12 cellular contexts compared by ENCODE assay signal in genomic region chr16:69476920-69477418, GRCh38. TPM values are rescaled to one million over a fixed set of nuclear protein-coding genes. Genes with fewer than 3 reads are reported as not detected.
DNase-seq lines count a peak whose midpoint lies in the region; ATAC-seq and TF ChIP-seq lines count a peak whose summit lies in the region.
"Had no signal": no experiment of that assay in that cellular context is flagged by ENCODE, and none has a peak within 500 bp of the region (broad histone marks: within the 10 kb centered on the region; RNA-seq: fewer than 3 reads in every experiment).

No MANE protein-coding gene starts in this region.

- H3K4me1 ChIP-seq in endodermal cell (ENCODE audit: control insufficient read depth, insufficient read depth, low read length) (peaks cover under 1% of the 10 kb centered on the region), gastroesophageal sphincter (peaks cover 0 to 5% (median 4%) of the 10 kb centered on the region in 3 donors)

- WGBS in endodermal cell (ENCODE audit: insufficient coverage in 1 of 2, insufficient read length in 1 of 2), 2 experiments: 79% methylated on average over 1 of the region's 1 CpG; no CpG with 5 or more reads in 1 of the 2 experiments
- WGBS in gastroesophageal sphincter (ENCODE audit: low coverage in 1 of 2), 2 donors: 0 to 44% methylated on average over 1 of the region's 1 CpG

- peaks cover 3% of the 10 kb centered on the region for H3K9me3 Mint-ChIP-seq in endodermal cell
- H3K9me3 Mint-ChIP-seq in progenitor cell of endocrine pancreas (ENCODE audit: low read depth): no peaks in the 10 kb centered on the region
- H3K9me3 Mint-ChIP-seq: activated naive CD4-positive, alpha-beta T cell treated with anti-CD3 and anti-CD28 coated beads, Interleukin-2, amount 50 U/mL, for 24 hours had no signal

- H3K27me3 Mint-ChIP-seq in endodermal cell (ENCODE audit: insufficient read depth): no peaks in the 10 kb centered on the region
- H3K27me3 Mint-ChIP-seq in progenitor cell of endocrine pancreas: no peaks in the 10 kb centered on the region
- H3K27me3 Mint-ChIP-seq: activated naive CD4-positive, alpha-beta T cell treated with anti-CD3 and anti-CD28 coated beads, Interleukin-2, amount 50 U/mL, for 24 hours had no signal

- no peak overlapping the region for H3K4me3 Mint-ChIP-seq in endodermal cell
- no peak overlapping the region for H3K4me3 Mint-ChIP-seq in progenitor cell of endocrine pancreas (ENCODE audit: low read depth)
- H3K4me3 Mint-ChIP-seq: activated naive CD4-positive, alpha-beta T cell treated with anti-CD3 and anti-CD28 coated beads, Interleukin-2, amount 50 U/mL, for 24 hours had no signal

- H3K9ac ChIP-seq in endodermal cell (ENCODE audit: extremely low read depth, low read length, poor library complexity, severe bottlenecking): no peak overlapping the region

- H3K27me3 ChIP-seq in endodermal cell (ENCODE audit: control insufficient read depth, insufficient read depth, low read length, poor library complexity, severe bottlenecking) (no peaks in the 10 kb centered on the region), H7 (ENCODE audit: control insufficient read depth, insufficient read depth, low read length) (no peaks in the 10 kb centered on the region), gastroesophageal sphincter (no peaks in the 10 kb centered on the region)

- no peak for TF ChIP-seq EP300 in gastroesophageal sphincter (IDR thresholded peaks at IDR 0.05)

- H3K27ac Mint-ChIP-seq in endodermal cell (peak overlapping the region; percentile 24), progenitor cell of endocrine pancreas (peak overlapping the region; percentile 34)
- H3K27ac Mint-ChIP-seq: activated naive CD4-positive, alpha-beta T cell treated with anti-CD3 and anti-CD28 coated beads, Interleukin-2, amount 50 U/mL, for 24 hours had no signal

- no peaks in the 10 kb centered on the region for H3K36me3 ChIP-seq in endodermal cell (ENCODE audit: control insufficient read depth, insufficient read depth, low read length)
- no peaks in the 10 kb centered on the region for H3K36me3 ChIP-seq in H7 (replicated peaks; ENCODE audit: control insufficient read depth, insufficient read depth, low read length)
- H3K36me3 ChIP-seq in gastroesophageal sphincter: no peaks in the 10 kb centered on the region
- H3K36me3 ChIP-seq: heart left ventricle had no signal

- H3K4me1 Mint-ChIP-seq in endodermal cell (peaks cover 5% of the 10 kb centered on the region), progenitor cell of endocrine pancreas (ENCODE audit: low read depth) (peaks cover 7% of the 10 kb centered on the region)
- H3K4me1 Mint-ChIP-seq: activated naive CD4-positive, alpha-beta T cell treated with anti-CD3 and anti-CD28 coated beads, Interleukin-2, amount 50 U/mL, for 24 hours had no signal

- no peak for ATAC-seq in gastroesophageal sphincter

- DNase-seq in GM03348 (ENCODE audit: low spot score): peak; percentile 79
- DNase-seq in NCI-H69 (lab: John Stamatoyannopoulos, UW): peak; percentile 86
- DNase-seq in endodermal cell: no peak
- DNase-seq in progenitor cell of endocrine pancreas (ENCODE audit: low spot score, unreplicated experiment): no peak
- DNase-seq in H7: no peak
- no peak for DNase-seq in germinal center (ENCODE audit: low spot score)
- DNase-seq: heart left ventricle; NCI-H1417; retina; stimulated activated naive CD4-positive, alpha-beta T cell had no signal

- TF ChIP-seq POLR2A in gastroesophageal sphincter (IDR thresholded peaks at IDR 0.05): no peak

- TF ChIP-seq CTCF in endodermal cell (conservative IDR thresholded peaks at IDR 0.05) (no peak), progenitor cell of endocrine pancreas (IDR thresholded peaks at IDR 0.05; ENCODE audit: unreplicated experiment) (no peak), gastroesophageal sphincter (IDR thresholded peaks at IDR 0.05) (no peak)

- H3K27ac ChIP-seq in endodermal cell (ENCODE audit: low read depth, low read length) (no peak overlapping the region), gastroesophageal sphincter (no peak overlapping the region)

- H3K9me3 ChIP-seq in endodermal cell (ENCODE audit: control insufficient read depth, low read length): no peaks in the 10 kb centered on the region
- no peaks in the 10 kb centered on the region for H3K9me3 ChIP-seq in gastroesophageal sphincter
- H3K9me3 ChIP-seq: heart left ventricle had no signal

- H3K4me3 ChIP-seq in endodermal cell (ENCODE audit: low read length) (no peak overlapping the region), H7 (ENCODE audit: insufficient read depth, low read depth, low read length) (no peak overlapping the region), gastroesophageal sphincter (no peak overlapping the region)
- H3K4me3 ChIP-seq: heart left ventricle had no signal

- H3K36me3 Mint-ChIP-seq in endodermal cell (ENCODE audit: low read depth): peaks cover 8% of the 10 kb centered on the region
- no peaks in the 10 kb centered on the region for H3K36me3 Mint-ChIP-seq in progenitor cell of endocrine pancreas (ENCODE audit: insufficient read depth)
- H3K36me3 Mint-ChIP-seq: activated naive CD4-positive, alpha-beta T cell treated with anti-CD3 and anti-CD28 coated beads, Interleukin-2, amount 50 U/mL, for 24 hours had no signal

RNA-seq across cellular contexts. Expression of gene CYB5B, which starts 52.5 kb away (rescaled TPM):
- 100 to 1,000 TPM; 123 to 131 TPM for total RNA-seq in endodermal cell
- 125 TPM for polyA plus RNA-seq in endodermal cell (2013, experiment 1 of 2)
- polyA plus RNA-seq in endodermal cell (2013, experiment 2 of 2): 110 TPM
- 104 and 108 TPM in 2 replicates for total RNA-seq in progenitor cell of endocrine pancreas
- 78.4 and 103 TPM in 2 replicates for total RNA-seq in H7 (2014; rRNA removed; shearing (Covaris generic))
- total RNA-seq in gastroesophageal sphincter: 10 to 100 TPM; 33.4 to 63.8 (median 37.8) TPM

Comparison
In these comparisons a context has a peak if more than half of its experiments do, and no peak if none do; other contexts are left out.
1. DNase-seq: peak in GM03348 (single experiment) and NCI-H69 (single experiment); none in endodermal cell (single experiment), progenitor cell of endocrine pancreas (single experiment), H7 (single experiment) and germinal center (single experiment).